In the genomic region with DNA sequence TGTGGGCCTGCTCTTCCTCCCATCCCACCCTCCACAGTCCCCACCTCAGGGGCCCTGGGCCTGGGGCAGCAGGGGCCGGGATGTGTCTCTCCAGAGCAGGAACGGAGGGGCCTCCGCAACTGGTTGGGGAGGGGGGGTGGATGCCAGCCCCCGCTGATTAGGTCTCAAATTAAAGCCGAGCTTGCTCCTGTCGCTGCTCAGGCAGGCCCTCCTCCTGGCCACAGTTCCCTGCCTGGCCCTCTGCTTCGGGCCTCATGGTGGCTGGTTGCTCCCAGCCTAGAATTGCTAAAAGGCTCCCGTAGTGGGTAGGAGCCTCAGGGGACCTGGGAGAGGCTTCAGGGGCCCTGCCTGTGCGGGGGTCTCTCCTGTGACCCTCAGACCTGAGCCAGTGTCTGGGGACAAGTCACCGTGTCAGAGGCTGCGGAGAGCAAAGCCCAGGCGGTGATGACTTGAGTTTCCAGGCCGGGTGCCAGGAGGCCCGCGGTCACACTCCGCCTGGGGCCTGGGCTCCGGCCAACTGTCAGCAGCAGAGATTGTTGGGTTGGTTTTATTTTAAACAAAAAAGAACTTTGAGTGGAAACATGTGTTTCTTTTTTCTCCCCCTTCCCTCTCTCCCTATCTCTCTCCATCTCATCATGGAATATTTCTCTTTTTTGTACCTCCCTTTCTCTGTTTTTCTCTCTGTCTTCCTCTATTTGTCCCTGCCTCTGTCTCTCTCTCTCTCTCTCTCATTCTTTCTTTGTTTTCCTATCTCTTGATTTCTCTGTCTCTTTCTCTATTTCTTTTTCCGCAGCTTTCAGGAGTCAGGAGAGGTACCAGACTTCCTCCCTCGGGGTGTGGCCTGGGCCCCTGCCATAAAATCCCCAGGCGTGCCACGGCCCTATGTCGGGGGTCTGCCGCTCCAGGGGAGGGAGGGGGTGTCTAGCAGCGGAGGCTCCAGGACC, we compare ENCODE assay signal across 9 cellular contexts. TPM values are rescaled to one million over a fixed set of nuclear protein-coding genes. Genes with fewer than 3 reads are reported as not detected.
DNase-seq lines count a peak whose midpoint lies in the region; ATAC-seq and TF ChIP-seq lines count a peak whose summit lies in the region.
"Had no signal": no experiment of that assay in that cellular context is flagged by ENCODE, and none has a peak within 500 bp of the region (broad histone marks: within the 10 kb centered on the region; RNA-seq: fewer than 3 reads in every experiment).

No MANE protein-coding gene starts in this region.

- H3K36me3 ChIP-seq in upper lobe of right lung, result no peaks in the 10 kb centered on the region

- no peak overlapping the region for H3K4me3 ChIP-seq in upper lobe of right lung
- H3K4me3 ChIP-seq: GM12878 had no signal

- DNase-seq in AG08396 (ENCODE audit: low spot score), result peak; percentile 90
- DNase-seq in NCI-H2196 (lab: John Stamatoyannopoulos, UW; ENCODE audit: unreplicated experiment), result peak; percentile 80
- DNase-seq in dermis blood vessel endothelial cell, result peak; percentile 86
- peak; percentile 85 for DNase-seq in medulla oblongata (ENCODE audit: extremely low spot score)
- DNase-seq in upper lobe of right lung, result peak; percentile 90
- DNase-seq in NCI-H526 treated with DMSO at 0.1 percent for 48 hours (lab: John Stamatoyannopoulos, UW), result no peak
- no peak for DNase-seq in DMS153 treated with DMSO at 0.1 percent for 48 hours (lab: John Stamatoyannopoulos, UW; ENCODE audit: unreplicated experiment)

- H3K27me3 ChIP-seq in upper lobe of right lung, result no peaks in the 10 kb centered on the region

- intact Hi-C loops in upper lobe of right lung (cut with DNase I), result no loop called here

- ATAC-seq in upper lobe of right lung (peak; percentile 56), HG03457 (IDR thresholded peaks at IDR 0.05; ENCODE audit: unreplicated experiment) (no peak)
- ATAC-seq: GM12878 had no signal

- H3K27ac ChIP-seq in upper lobe of right lung, result peak overlapping the region; percentile 27

- H3K4me1 ChIP-seq in upper lobe of right lung, result peaks cover 56% of the 10 kb centered on the region

- no peaks in the 10 kb centered on the region for H3K9me3 ChIP-seq in upper lobe of right lung

- TF ChIP-seq CTCF in upper lobe of right lung (IDR thresholded peaks at IDR 0.05), result no peak

RNA-seq across cellular contexts. Expression of gene EPHA2, which starts 20.0 kb away (rescaled TPM):
- total RNA-seq in dermis blood vessel endothelial cell, result 121 and 192 TPM in 2 replicates
- total RNA-seq in upper lobe of right lung, result 44.8 TPM

RNA-seq across cellular contexts. Expression of gene ARHGEF19, which starts 36.6 kb away (rescaled TPM):
- total RNA-seq in dermis blood vessel endothelial cell (2.7 and 3.3 TPM in 2 replicates), upper lobe of right lung (11.9 TPM)

Comparison
In these comparisons a context has a peak if more than half of its experiments do, and no peak if none do; other contexts are left out.
1. DNase-seq: peak in AG08396 (single experiment), NCI-H2196 (single experiment), dermis blood vessel endothelial cell (single experiment), medulla oblongata (single experiment) and upper lobe of right lung (single experiment); none in NCI-H526 treated with DMSO at 0.1 percent for 48 hours (single experiment) and DMS153 treated with DMSO at 0.1 percent for 48 hours (single experiment).